1 cellular context compared by ENCODE assay signal in genomic region chr9:75333624-75334023, GRCh38.
TF ChIP-seq lines count a peak whose summit lies in the region.

No MANE protein-coding gene starts in this region.

TF ChIP-seq in GM12878, 131 proteins besides CTCF, POLR2A, EP300 and RAD21 (continued from another document):
- no peak for TF ChIP-seq IRF3 (IDR thresholded peaks at IDR 0.05)
- no peak for TF ChIP-seq SUPT20H (IDR thresholded peaks at IDR 0.05; ENCODE audit: borderline replicate concordance, control insufficient read depth, low read depth, low read length)
- no peak for TF ChIP-seq NRF1 (conservative IDR thresholded peaks at IDR 0.05; ENCODE audit: low read depth, low read length)
- no peak for TF ChIP-seq IRF5 (IDR thresholded peaks at IDR 0.05; ENCODE audit: borderline replicate concordance)
- TF ChIP-seq SREBF2 (IDR thresholded peaks at IDR 0.05; ENCODE audit: low read length): no peak
- no peak for TF ChIP-seq ZNF592 (IDR thresholded peaks at IDR 0.05)
- no peak for TF ChIP-seq RAD51 (IDR thresholded peaks at IDR 0.05)
- no peak for TF ChIP-seq ZNF622 (IDR thresholded peaks at IDR 0.05)
- no peak for TF ChIP-seq MYB (IDR thresholded peaks at IDR 0.05; ENCODE audit: borderline replicate concordance, low read depth, low read length)
- TF ChIP-seq SREBF1 (IDR thresholded peaks at IDR 0.05; ENCODE audit: low read length): no peak
- no peak for TF ChIP-seq MTA2 (IDR thresholded peaks at IDR 0.05; ENCODE audit: low read depth)
- no peak for TF ChIP-seq NR2C1 (IDR thresholded peaks at IDR 0.05)
- TF ChIP-seq WRNIP1 (IDR thresholded peaks at IDR 0.05; ENCODE audit: borderline replicate concordance, low read depth, low read length): no peak
- no peak for TF ChIP-seq PAX5 (IDR thresholded peaks at IDR 0.05; ENCODE audit: borderline replicate concordance, low read depth, low read length)
- TF ChIP-seq ZNF687 (IDR thresholded peaks at IDR 0.05): no peak
- TF ChIP-seq REST (IDR thresholded peaks at IDR 0.05; ENCODE audit: low read depth, low read length): no peak
TF ChIP-seq in GM12878: peak in this region for 0.
